16 cellular contexts compared by ENCODE assay signal in the genomic region with DNA sequence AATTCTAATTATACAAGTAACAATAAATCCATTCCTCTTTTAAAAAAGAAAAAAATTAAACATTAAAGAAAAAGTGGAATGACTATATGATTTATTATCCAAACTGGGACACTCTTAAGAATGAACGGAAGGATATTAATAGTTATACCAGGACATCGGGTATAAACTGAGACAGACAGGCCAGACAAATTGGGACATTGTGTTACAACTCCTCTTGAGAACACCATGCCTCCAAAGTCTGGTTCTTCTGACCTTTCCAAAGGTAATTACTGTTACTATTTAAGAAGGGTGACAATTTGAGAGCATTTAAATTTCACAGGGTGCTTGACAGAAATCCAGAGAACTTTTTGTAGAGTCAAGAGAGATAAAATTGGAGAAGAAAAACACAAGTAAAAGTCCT.
A peak's percentile ranks its signal among the peaks of the same experiment; 100 is the strongest.
DNase-seq lines count a peak whose midpoint lies in the region; ATAC-seq and TF ChIP-seq lines count a peak whose summit lies in the region.
"Had no signal": no experiment of that assay in that cellular context is flagged by ENCODE, and none has a peak within 500 bp of the region (broad histone marks: within the 10 kb centered on the region; RNA-seq: fewer than 3 reads in every experiment).

No MANE protein-coding gene starts in this region.

- DNase-seq in Right ventricle myocardium superior = no peak
- DNase-seq in left ventricle myocardium inferior = no peak
- DNase-seq in left ventricle myocardium superior = no peak
- no peak for DNase-seq in left cardiac atrium
- no peak for DNase-seq in right cardiac atrium
- DNase-seq in HuH-7.5 (ENCODE audit: low spot score) = no peak
- DNase-seq: 8988T; AML-193; Caco-2; Calu3; CD4-positive, alpha-beta T cell; CD8-positive, alpha-beta T cell; DMS79 treated with DMSO at 0.1 percent for 48 hours; GF-D8 had no signal

- no peaks in the 10 kb centered on the region for H3K36me3 ChIP-seq in left ventricle myocardium inferior
- H3K36me3 ChIP-seq: BLaER1 treated with 17β-estradiol and CSF1 and Interleukin-3, amounts not matched to agents 10 nM and 100 nM had no signal

- H3K27ac ChIP-seq in left ventricle myocardium inferior (replicated peaks) = no peak overlapping the region
- H3K27ac ChIP-seq in right cardiac atrium (ENCODE audit: low read length) = no peak overlapping the region
- H3K27ac ChIP-seq: BLaER1 treated with 17β-estradiol and CSF1 and Interleukin-3, amounts not matched to agents 10 nM and 100 nM; C4-2B had no signal

- H3K4me3 ChIP-seq in left ventricle myocardium inferior = no peak overlapping the region
- H3K4me3 ChIP-seq in right cardiac atrium (ENCODE audit: low read length) = no peak overlapping the region
- H3K4me3 ChIP-seq: BLaER1 treated with 17β-estradiol and CSF1 and Interleukin-3, amounts not matched to agents 10 nM and 100 nM had no signal

- H3K4me1 ChIP-seq in left ventricle myocardium inferior (no peaks in the 10 kb centered on the region), right cardiac atrium (ENCODE audit: control insufficient read depth, insufficient read depth, low read length) (no peaks in the 10 kb centered on the region)
- H3K4me1 ChIP-seq: BLaER1 treated with 17β-estradiol and CSF1 and Interleukin-3, amounts not matched to agents 10 nM and 100 nM; Caco-2 had no signal

- H3K27me3 ChIP-seq in left ventricle myocardium inferior (ENCODE audit: low read depth) (no peaks in the 10 kb centered on the region), right cardiac atrium (ENCODE audit: control insufficient read depth, insufficient read depth) (no peaks in the 10 kb centered on the region)
- H3K27me3 ChIP-seq: BLaER1 treated with 17β-estradiol and CSF1 and Interleukin-3, amounts not matched to agents 10 nM and 100 nM had no signal

- peak; percentile 76 for ATAC-seq in Right ventricle myocardium superior (ENCODE audit: poor library complexity)
- peak; percentile 86 for ATAC-seq in left ventricle myocardium superior
- ATAC-seq in left cardiac atrium = no peak
- ATAC-seq in right cardiac atrium = peak; percentile 48 to 75
- ATAC-seq: CD8-positive, alpha-beta T cell had no signal

- H3K9me3 ChIP-seq in left ventricle myocardium inferior (replicated peaks) = no peaks in the 10 kb centered on the region
- H3K9me3 ChIP-seq in right cardiac atrium (ENCODE audit: control insufficient read depth, low read length) = peaks cover 2% of the 10 kb centered on the region
- H3K9me3 ChIP-seq: Caco-2 had no signal

- TF ChIP-seq CTCF in left ventricle myocardium inferior (IDR thresholded peaks at IDR 0.05; ENCODE audit: borderline replicate concordance) = no peak

- intact Hi-C loops in Right ventricle myocardium superior (cut with DNase I) (no loop called here), left ventricle myocardium inferior (cut with micrococcal nuclease) (no loop called here), left ventricle myocardium superior (cut with micrococcal nuclease) (no loop called here), left cardiac atrium (cut with DNase I) (no loop called here), right cardiac atrium (cut with DNase I) (no loop called here)

- WGBS in right cardiac atrium = 63% methylated on average over 2 of the region's 2 CpGs

Comparison
In these comparisons a context has a peak if more than half of its experiments do, and no peak if none do; other contexts are left out.
1. ATAC-seq: peak in Right ventricle myocardium superior (single experiment), left ventricle myocardium superior (single experiment) and right cardiac atrium (2 of 2); none in left cardiac atrium (0 of 2).